ENCODE assay signal across 8 cellular contexts in the genomic region with DNA sequence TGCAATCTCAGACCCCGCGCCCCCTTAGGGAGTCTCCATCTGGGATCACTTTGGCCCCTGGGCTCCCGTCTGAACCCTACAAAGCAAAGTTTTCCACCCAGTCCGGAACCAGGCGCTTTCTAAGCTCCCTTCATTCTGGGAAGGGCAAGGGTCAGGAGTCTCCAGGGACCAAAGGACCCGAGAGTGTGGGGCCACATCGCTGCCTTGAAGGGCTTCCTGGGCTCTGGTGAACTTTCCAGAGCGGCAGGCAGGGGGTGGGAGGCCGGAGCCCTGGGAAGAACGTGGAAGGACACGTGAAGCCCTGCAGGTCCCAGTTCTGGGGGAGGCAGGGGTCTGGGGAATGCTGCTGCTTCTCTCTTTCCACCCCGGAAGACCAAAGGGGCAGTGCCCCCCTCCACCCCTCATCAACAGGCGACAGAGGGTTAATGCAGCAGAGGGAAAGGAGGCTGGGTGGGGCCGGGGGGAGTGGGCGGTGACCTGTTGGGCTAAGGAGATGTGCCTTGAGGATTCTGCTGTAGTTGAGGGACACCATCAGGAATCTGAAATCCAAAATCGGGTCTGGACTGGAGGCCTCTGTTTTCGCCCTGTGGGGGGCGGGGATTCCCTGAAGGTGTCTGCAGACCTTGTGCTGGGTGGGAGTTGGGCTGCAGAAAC. TPM values are rescaled to one million over a fixed set of nuclear protein-coding genes. Genes with fewer than 3 reads are reported as not detected.
DNase-seq lines count a peak whose midpoint lies in the region; ATAC-seq and TF ChIP-seq lines count a peak whose summit lies in the region.

No MANE protein-coding gene starts in this region.

- H3K27me3 Mint-ChIP-seq in osteocyte (ENCODE audit: unreplicated experiment), result peaks cover 28% of the 10 kb centered on the region

- H3K4me1 Mint-ChIP-seq in osteocyte (ENCODE audit: unreplicated experiment), result peaks cover 18% of the 10 kb centered on the region

- no peaks in the 10 kb centered on the region for H3K36me3 Mint-ChIP-seq in osteocyte (ENCODE audit: unreplicated experiment)

- no peak for TF ChIP-seq CTCF in GM06990 (IDR thresholded peaks at IDR 0.05; ENCODE audit: insufficient read depth, low read length, poor library complexity, severe bottlenecking)
- TF ChIP-seq CTCF in Peyer's patch (IDR thresholded peaks at IDR 0.05), result peak in 2 of 6 experiments; percentile 13 to 26
- TF ChIP-seq CTCF in fibroblast of the aortic adventitia (IDR thresholded peaks at IDR 0.05; ENCODE audit: insufficient read depth, low read length), result no peak
- TF ChIP-seq CTCF in osteocyte (IDR thresholded peaks at IDR 0.05), result no peak

- H3K27ac ChIP-seq in Peyer's patch, result peak overlapping the region; percentile 63 to 74 (median 72)

- H3K4me3 ChIP-seq in GM06990 (replicated peaks; ENCODE audit: low read depth, low read length) (peak overlapping the region; percentile 52; the same call in 1 of the 2 replicates), Peyer's patch (peak overlapping the region; percentile 61 to 71 (median 64)), fibroblast of the aortic adventitia (ENCODE audit: low read depth, low read length) (peak overlapping the region; percentile 55)

- DNase-seq in GM06990 (ENCODE audit: extremely low read depth, insufficient read length) (no peak), Peyer's patch (no peak), fibroblast of the aortic adventitia (ENCODE audit: low read depth) (no peak), osteocyte (ENCODE audit: extremely low spot score, unreplicated experiment) (no peak), AG20443 (ENCODE audit: low spot score) (no peak)

- no peaks in the 10 kb centered on the region for H3K9me3 ChIP-seq in Peyer's patch

- no peak for ATAC-seq in GM18870 (IDR thresholded peaks at IDR 0.05; ENCODE audit: unreplicated experiment)
- ATAC-seq in HG03196 (IDR thresholded peaks at IDR 0.05; ENCODE audit: unreplicated experiment), result no peak
- ATAC-seq in HG02973 (IDR thresholded peaks at IDR 0.05; ENCODE audit: unreplicated experiment), result no peak

- peaks cover 4 to 27% (median 7%) of the 10 kb centered on the region in 4 donors for H3K4me1 ChIP-seq in Peyer's patch

- H3K36me3 ChIP-seq in GM06990 (ENCODE audit: control insufficient read depth, insufficient read depth, low read length) (no peaks in the 10 kb centered on the region), Peyer's patch (no peaks in the 10 kb centered on the region)

- H3K27me3 ChIP-seq in GM06990 (replicated peaks; ENCODE audit: control insufficient read depth, insufficient read depth, low read length), result no peaks in the 10 kb centered on the region; the same call in none of the 2 replicates
- no peaks in the 10 kb centered on the region for H3K27me3 ChIP-seq in Peyer's patch

- no peak overlapping the region for H3K27ac Mint-ChIP-seq in osteocyte (ENCODE audit: unreplicated experiment)

- peak overlapping the region; percentile 67 for H3K4me3 Mint-ChIP-seq in osteocyte (ENCODE audit: unreplicated experiment)

- no peak for TF ChIP-seq POLR2A in Peyer's patch (IDR thresholded peaks at IDR 0.05)

- no peaks in the 10 kb centered on the region for H3K9me3 Mint-ChIP-seq in osteocyte (ENCODE audit: unreplicated experiment)

RNA-seq across cellular contexts. Expression of gene CDK18, which starts 0.7 kb away (rescaled TPM):
- total RNA-seq in Peyer's patch (100 to 1,000 TPM in 1 of 4 donors, 10 to 100 TPM in 3; 47.0 to 126 (median 80.7) TPM), fibroblast of the aortic adventitia (ENCODE audit: low replicate concordance) (0.27 and 1.6 TPM in 2 replicates), osteocyte (3.0 and 4.5 TPM in 2 replicates)

RNA-seq across cellular contexts. Expression of gene BLACAT1, which starts 49.4 kb away (rescaled TPM):
- total RNA-seq in Peyer's patch (1 to 10 TPM in 2 of 4 donors, under 1 TPM in 1, not detected in 1; 0.53 to 3.6 (median 1.5) TPM), fibroblast of the aortic adventitia (ENCODE audit: low replicate concordance) (0.09 TPM in 1 of 2 replicates, not detected in the other), osteocyte (not detected in 2 replicates)
